ENCODE assay signal across 8 cellular contexts in the genomic region with DNA sequence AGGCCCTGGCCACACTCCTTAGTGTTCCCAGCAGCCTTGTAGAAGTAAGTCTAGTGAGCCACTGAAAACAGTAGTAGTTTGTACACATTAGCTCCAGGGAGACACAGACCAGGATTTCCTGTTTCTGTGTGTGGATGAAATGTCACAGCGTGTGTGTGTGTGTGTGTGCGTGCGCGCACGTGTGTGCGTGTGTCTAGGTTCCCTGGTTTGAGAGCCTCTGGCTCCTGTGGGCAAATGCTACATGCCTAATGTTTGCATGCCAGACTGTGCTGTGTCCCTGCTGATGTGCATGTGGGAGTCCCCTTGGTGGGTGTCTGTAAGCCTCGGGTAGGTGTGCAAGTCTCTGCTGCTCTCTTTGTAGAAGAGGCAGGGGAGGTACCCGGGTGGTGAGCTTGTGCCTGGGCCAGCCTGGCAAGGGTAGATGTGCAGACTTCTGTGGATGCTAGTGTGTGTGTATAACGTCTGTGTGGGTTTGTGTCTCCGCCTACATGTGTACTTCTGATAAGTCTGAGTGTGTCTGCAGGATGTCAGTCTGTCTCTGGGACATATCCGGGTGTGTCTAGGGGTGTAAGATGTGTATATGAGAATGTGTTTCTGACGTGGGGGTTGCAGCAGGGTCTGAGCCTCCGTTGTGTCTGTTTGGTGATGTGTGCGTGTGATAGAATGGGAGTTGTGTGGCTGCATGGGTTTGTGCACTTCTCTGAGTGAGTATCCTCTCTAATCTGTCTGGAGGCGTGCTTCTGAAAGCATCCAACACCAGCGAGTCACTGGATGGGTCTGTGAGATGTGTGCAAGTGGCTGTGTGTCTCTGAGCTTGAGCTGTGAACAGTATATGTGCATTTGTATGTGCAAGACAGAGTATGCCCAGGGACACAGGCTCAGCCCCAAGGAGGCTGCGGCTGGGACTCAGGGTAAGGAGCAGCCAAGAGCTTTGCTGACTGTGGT. TPM values are rescaled to one million over a fixed set of nuclear protein-coding genes. Genes with fewer than 3 reads are reported as not detected.
DNase-seq lines count a peak whose midpoint lies in the region; ATAC-seq and TF ChIP-seq lines count a peak whose summit lies in the region.

No MANE protein-coding gene starts in this region.

- H3K4me3 ChIP-seq in Karpas-422 (ENCODE audit: low read length) (no peak overlapping the region; the same call in 1 of the 2 replicates), fibroblast of mammary gland (ENCODE audit: control insufficient read depth, low read depth, low read length) (no peak overlapping the region)

- peak; percentile 62 for DNase-seq in Karpas-422
- peak; percentile 71 for DNase-seq in activated CD4-positive, alpha-beta T cell treated with anti-CD3 and anti-CD28 coated beads, Interleukin-2, amount 10 ng/mL, durations not matched to agents 7 days and 5 days
- DNase-seq in fibroblast of mammary gland (ENCODE audit: low read depth), result peak; percentile 52
- no peak for DNase-seq in AG08395 (ENCODE audit: low spot score)
- DNase-seq in NCI-H526 treated with DMSO at 0.1 percent for 48 hours (lab: John Stamatoyannopoulos, UW), result no peak
- no peak for DNase-seq in activated CD8-positive, alpha-beta memory T cell treated with anti-CD3 and anti-CD28 coated beads for 24 hours
- no peak for DNase-seq in Calu3

- peaks cover 7% of the 10 kb centered on the region; the same call in 1 of the 2 replicates for H3K36me3 ChIP-seq in Karpas-422 (ENCODE audit: insufficient read depth, low read length)

- no peaks in the 10 kb centered on the region for H3K9me3 Mint-ChIP-seq in activated CD4-positive, alpha-beta T cell treated with anti-CD3 and anti-CD28 coated beads, Interleukin-2, amount 10 ng/mL, durations not matched to agents 7 days and 5 days
- no peaks in the 10 kb centered on the region for H3K9me3 Mint-ChIP-seq in stimulated activated memory B cell treated with anti-CD40 and anti-IgM and Interleukin-4, amounts not matched to agents 10 μg/mL and 1 μg/mL and 100 μg/mL, for 72 hours
- H3K9me3 Mint-ChIP-seq in Calu3 (ENCODE audit: low read depth, unreplicated experiment), result no peaks in the 10 kb centered on the region

- CTCF ChIA-PET in activated CD4-positive, alpha-beta T cell treated with anti-CD3 and anti-CD28 coated beads, Interleukin-2, amount 10 ng/mL, durations not matched to agents 7 days and 5 days (lab: Charles Lee), result interaction anchor here (0.6 to 4.4 kb wide), 10 partner anchors 7 to 96 kb away, joined by 3 to 19 read pairs (median 3); a partner anchor contains a TSS
- CTCF ChIA-PET in Calu3 (lab: Charles Lee), result interaction anchor here (0.6 to 1.9 kb wide), 8 partner anchors 9 to 1283 kb away, joined by 3 to 6 read pairs (median 4); no protein-coding TSS in a partner anchor

- H3K27ac ChIP-seq in Karpas-422 (ENCODE audit: low read length), result peak overlapping the region; percentile 98

- H3K4me1 ChIP-seq in Karpas-422 (ENCODE audit: low read length), result peaks cover 97% of the 10 kb centered on the region

- peaks cover 37% of the 10 kb centered on the region; the same call in 1 of the 2 replicates for H4K20me1 ChIP-seq in Karpas-422 (ENCODE audit: insufficient read depth, low read depth, low read length)

- peak overlapping the region; percentile 35 for H3K4me2 ChIP-seq in Karpas-422 (ENCODE audit: low read depth, low read length, poor library complexity, severe bottlenecking)

- intact Hi-C loops in Calu3 (cut with micrococcal nuclease; ENCODE audit: unreplicated experiment), result no loop called here

- H3K27me3 ChIP-seq in Karpas-422 (ENCODE audit: low read length), result no peaks in the 10 kb centered on the region

- H3K27ac Mint-ChIP-seq in activated CD4-positive, alpha-beta T cell treated with anti-CD3 and anti-CD28 coated beads, Interleukin-2, amount 10 ng/mL, durations not matched to agents 7 days and 5 days, result peak overlapping the region; percentile 54
- peak overlapping the region; percentile 3 for H3K27ac Mint-ChIP-seq in stimulated activated memory B cell treated with anti-CD40 and anti-IgM and Interleukin-4, amounts not matched to agents 10 μg/mL and 1 μg/mL and 100 μg/mL, for 72 hours
- no peak overlapping the region for H3K27ac Mint-ChIP-seq in Calu3 (ENCODE audit: unreplicated experiment)

- no peak overlapping the region for H2AFZ ChIP-seq in Karpas-422 (ENCODE audit: low read length)

- ATAC-seq in stimulated activated memory B cell treated with anti-CD40 and anti-IgM and Interleukin-4, amounts not matched to agents 10 μg/mL and 1 μg/mL and 100 μg/mL, for 72 hours, result no peak

- H3K9ac ChIP-seq in Karpas-422 (ENCODE audit: low read length), result peak overlapping the region; percentile 47

- H3K9me3 ChIP-seq in Karpas-422 (ENCODE audit: low read length), result no peaks in the 10 kb centered on the region

- peaks cover 27% of the 10 kb centered on the region for H3K4me1 Mint-ChIP-seq in activated CD4-positive, alpha-beta T cell treated with anti-CD3 and anti-CD28 coated beads, Interleukin-2, amount 10 ng/mL, durations not matched to agents 7 days and 5 days
- peaks cover 87% of the 10 kb centered on the region for H3K4me1 Mint-ChIP-seq in stimulated activated memory B cell treated with anti-CD40 and anti-IgM and Interleukin-4, amounts not matched to agents 10 μg/mL and 1 μg/mL and 100 μg/mL, for 72 hours
- peaks cover 33% of the 10 kb centered on the region for H3K4me1 Mint-ChIP-seq in Calu3 (ENCODE audit: low read depth, unreplicated experiment)

- no peak overlapping the region for H3K4me3 Mint-ChIP-seq in activated CD4-positive, alpha-beta T cell treated with anti-CD3 and anti-CD28 coated beads, Interleukin-2, amount 10 ng/mL, durations not matched to agents 7 days and 5 days
- H3K4me3 Mint-ChIP-seq in stimulated activated memory B cell treated with anti-CD40 and anti-IgM and Interleukin-4, amounts not matched to agents 10 μg/mL and 1 μg/mL and 100 μg/mL, for 72 hours, result no peak overlapping the region
- H3K4me3 Mint-ChIP-seq in Calu3 (ENCODE audit: low read depth, unreplicated experiment), result no peak overlapping the region

- H3K27me3 Mint-ChIP-seq in activated CD4-positive, alpha-beta T cell treated with anti-CD3 and anti-CD28 coated beads, Interleukin-2, amount 10 ng/mL, durations not matched to agents 7 days and 5 days, result peaks cover 17% of the 10 kb centered on the region
- no peaks in the 10 kb centered on the region for H3K27me3 Mint-ChIP-seq in stimulated activated memory B cell treated with anti-CD40 and anti-IgM and Interleukin-4, amounts not matched to agents 10 μg/mL and 1 μg/mL and 100 μg/mL, for 72 hours
- no peaks in the 10 kb centered on the region for H3K27me3 Mint-ChIP-seq in Calu3 (ENCODE audit: unreplicated experiment)

- H3K9me2 ChIP-seq in Karpas-422 (replicated peaks; ENCODE audit: insufficient read depth, low read length), result no peaks in the 10 kb centered on the region

- H3K36me3 Mint-ChIP-seq in activated CD4-positive, alpha-beta T cell treated with anti-CD3 and anti-CD28 coated beads, Interleukin-2, amount 10 ng/mL, durations not matched to agents 7 days and 5 days (ENCODE audit: low read depth), result no peaks in the 10 kb centered on the region
- H3K36me3 Mint-ChIP-seq in stimulated activated memory B cell treated with anti-CD40 and anti-IgM and Interleukin-4, amounts not matched to agents 10 μg/mL and 1 μg/mL and 100 μg/mL, for 72 hours, result peaks cover 5% of the 10 kb centered on the region
- no peaks in the 10 kb centered on the region for H3K36me3 Mint-ChIP-seq in Calu3 (ENCODE audit: insufficient read depth, unreplicated experiment)

- TF ChIP-seq CTCF in fibroblast of mammary gland (conservative IDR thresholded peaks at IDR 0.05; ENCODE audit: control insufficient read depth, insufficient read depth, low read depth, low read length) (no peak), Calu3 (IDR thresholded peaks at IDR 0.05; ENCODE audit: unreplicated experiment) (no peak)

- POLR2A ChIA-PET in activated CD4-positive, alpha-beta T cell treated with anti-CD3 and anti-CD28 coated beads, Interleukin-2, amount 10 ng/mL, durations not matched to agents 7 days and 5 days (lab: Charles Lee), result interaction anchor here (0.6 kb wide), 1 partner anchor 147 kb away, joined by 3 read pairs; no protein-coding TSS in a partner anchor

- peaks cover 97% of the 10 kb centered on the region for H3K79me2 ChIP-seq in Karpas-422 (ENCODE audit: low read length)

- no TSS peak for BruUV-seq in Calu3 (replicated peaks; lab: Mats Ljungman, UMichigan)

RNA-seq across cellular contexts. Expression of gene TLDC2, which starts 19.0 kb away (rescaled TPM):
- 0.69 TPM in 1 of 2 replicates, not detected in the other for total RNA-seq in Karpas-422 (2014; rRNA removed; shearing (Covaris generic); ENCODE audit: low replicate concordance)
- not detected for total RNA-seq in activated CD4-positive, alpha-beta T cell treated with anti-CD3 and anti-CD28 coated beads, Interleukin-2, amount 10 ng/mL, durations not matched to agents 7 days and 5 days
- 1.1 and 1.9 TPM in 2 replicates for total RNA-seq in Calu3 (2022)

Comparison
In these comparisons a context has a peak if more than half of its experiments do, and no peak if none do; other contexts are left out.
1. DNase-seq: peak in Karpas-422 (single experiment), activated CD4-positive, alpha-beta T cell treated with anti-CD3 and anti-CD28 coated beads, Interleukin-2, amount 10 ng/mL, durations not matched to agents 7 days and 5 days (single experiment) and fibroblast of mammary gland (single experiment); none in AG08395 (single experiment), NCI-H526 treated with DMSO at 0.1 percent for 48 hours (single experiment), activated CD8-positive, alpha-beta memory T cell treated with anti-CD3 and anti-CD28 coated beads for 24 hours (single experiment) and Calu3 (single experiment).